Comparison of ENCODE assay signal across 19 cellular contexts in genomic region chr11:126103150-126103549, GRCh38.
"Had no signal": no experiment of that assay in that cellular context is flagged by ENCODE, and none has a peak within 500 bp of the region (broad histone marks: within the 10 kb centered on the region; RNA-seq: fewer than 3 reads in every experiment).

No MANE protein-coding gene starts in this region.

- H3K4me3 ChIP-seq: colonic mucosa, left ventricle myocardium inferior, tibial nerve had no signal

- H3K4me1 ChIP-seq: colonic mucosa had no signal

- H3K27me3 Mint-ChIP-seq: activated CD8-positive, alpha-beta T cell treated with anti-CD3 and anti-CD28 coated beads for 36 hours; activated naive CD4-positive, alpha-beta T cell treated with anti-CD3 and anti-CD28 coated beads, Interleukin-2, amount 50 U/mL, for 24 hours had no signal

- H3K9me3 Mint-ChIP-seq: activated B cell treated with CpG ODN at 0.5 μM for 24 hours; activated CD8-positive, alpha-beta T cell treated with anti-CD3 and anti-CD28 coated beads for 36 hours; activated naive CD4-positive, alpha-beta T cell treated with anti-CD3 and anti-CD28 coated beads, Interleukin-2, amount 50 U/mL, for 24 hours; activated T-cell treated with anti-CD3 and anti-CD28 coated beads, Interleukin-2, amount 50 U/mL, for 4 hours; stimulated activated effector memory CD8-positive, alpha-beta T cell treated with anti-CD3 and anti-CD28 coated beads, Interleukin-12 subunit alpha, Interleukin-12 subunit beta, amount 100 ng/mL, for 72 hours had no signal

- H3K27ac ChIP-seq: colonic mucosa had no signal

- H3K4me1 Mint-ChIP-seq: activated B cell treated with CpG ODN at 0.5 μM for 24 hours; activated naive CD4-positive, alpha-beta T cell treated with anti-CD3 and anti-CD28 coated beads, Interleukin-2, amount 50 U/mL, for 24 hours; stimulated activated effector memory CD8-positive, alpha-beta T cell treated with anti-CD3 and anti-CD28 coated beads, Interleukin-12 subunit alpha, Interleukin-12 subunit beta, amount 100 ng/mL, for 72 hours had no signal

- ATAC-seq: activated CD8-positive, alpha-beta T cell treated with anti-CD3 and anti-CD28 coated beads for 36 hours; activated T-cell treated with anti-CD3 and anti-CD28 coated beads, Interleukin-2, amount 50 U/mL, for 4 hours; esophagus mucosa; stimulated activated effector memory CD8-positive, alpha-beta T cell treated with anti-CD3 and anti-CD28 coated beads, Interleukin-12 subunit alpha, Interleukin-12 subunit beta, amount 100 ng/mL, for 72 hours had no signal

- H3K9me3 ChIP-seq: colonic mucosa, left ventricle myocardium inferior, tibial nerve had no signal

- H3K27ac Mint-ChIP-seq: activated B cell treated with CpG ODN at 0.5 μM for 24 hours; activated CD8-positive, alpha-beta T cell treated with anti-CD3 and anti-CD28 coated beads for 36 hours; stimulated activated effector memory CD8-positive, alpha-beta T cell treated with anti-CD3 and anti-CD28 coated beads, Interleukin-12 subunit alpha, Interleukin-12 subunit beta, amount 100 ng/mL, for 72 hours had no signal

- H3K36me3 ChIP-seq: colonic mucosa, left ventricle myocardium inferior, tibial nerve had no signal

- FAIRE-seq: endometrium, kidney, TTC549 had no signal

- H3K36me3 Mint-ChIP-seq: activated naive CD4-positive, alpha-beta T cell treated with anti-CD3 and anti-CD28 coated beads, Interleukin-2, amount 50 U/mL, for 24 hours; stimulated activated effector memory CD8-positive, alpha-beta T cell treated with anti-CD3 and anti-CD28 coated beads, Interleukin-12 subunit alpha, Interleukin-12 subunit beta, amount 100 ng/mL, for 72 hours had no signal

- H3K27me3 ChIP-seq: colonic mucosa, tibial nerve had no signal

- DNase-seq: activated B cell treated with CpG ODN at 0.5 μM for 24 hours; activated CD4-positive, alpha-beta T cell treated with anti-CD3 and anti-CD28 coated beads for 48 hours; activated CD8-positive, alpha-beta T cell treated with anti-CD3 and anti-CD28 coated beads for 36 hours; activated effector memory CD4-positive, alpha-beta T cell treated with anti-CD3 and anti-CD28 coated beads, Interleukin-2, amount 50 U/mL, for 16 hours; activated T-cell treated with anti-CD3 and anti-CD28 coated beads, Interleukin-2, amount 50 U/mL, for 4 hours; central memory CD4-positive, alpha-beta T cell; colonic mucosa; kidney; mesendoderm; stimulated activated CD4-positive, alpha-beta T cell treated with anti-CD3 and anti-CD28 coated beads, Interleukin-12 subunit alpha, Interleukin-12 subunit beta, amount 100 ng/mL, for 4 hours; stimulated activated CD4-positive, alpha-beta T cell treated with anti-CD3 and anti-CD28 coated beads, Interleukin-2, amount 100 ng/mL, for 24 hours; T-helper 2 cell had no signal

- H3K4me3 Mint-ChIP-seq: activated B cell treated with CpG ODN at 0.5 μM for 24 hours; activated CD8-positive, alpha-beta T cell treated with anti-CD3 and anti-CD28 coated beads for 36 hours; activated naive CD4-positive, alpha-beta T cell treated with anti-CD3 and anti-CD28 coated beads, Interleukin-2, amount 50 U/mL, for 24 hours; activated T-cell treated with anti-CD3 and anti-CD28 coated beads, Interleukin-2, amount 50 U/mL, for 4 hours; stimulated activated effector memory CD8-positive, alpha-beta T cell treated with anti-CD3 and anti-CD28 coated beads, Interleukin-12 subunit alpha, Interleukin-12 subunit beta, amount 100 ng/mL, for 72 hours had no signal
